In genomic region chr4:159384017-159384416, GRCh38 we compare ENCODE assay signal across 24 cellular contexts.
"Had no signal": no experiment of that assay in that cellular context is flagged by ENCODE, and none has a peak within 500 bp of the region (broad histone marks: within the 10 kb centered on the region; RNA-seq: fewer than 3 reads in every experiment).

No MANE protein-coding gene starts in this region.

- H3K4me3 ChIP-seq: colonic mucosa, esophagus muscularis mucosa, lung, mucosa of descending colon, prostate gland, right atrium auricular region, sigmoid colon, spleen, thoracic aorta, tibial nerve, upper lobe of left lung had no signal

- H3K4me3 Mint-ChIP-seq: dendritic cell treated with granulocyte-macrophage colony-stimulating factor and Interleukin-4, amounts not matched to agents 40 ng/mL and 50 ng/mL, for 4 days; memory B cell; mesothelial cell of epicardium; naive B cell; natural killer cell treated with Interleukin-12 subunit alpha and Interleukin-12 subunit beta and Interleukin-15 and Interleukin-18, amount 100 ng/mL, for 72 hours; stimulated activated naive B cell treated with anti-CD40 and anti-IgM and Interleukin-4, amounts not matched to agents 10 μg/mL and 1 μg/mL and 100 μg/mL, for 72 hours; stimulated activated naive CD8-positive, alpha-beta T cell treated with anti-CD3 and anti-CD28 coated beads, Interleukin-15, Interleukin-2, amounts not matched to agents 100 ng/mL and 50 ng/mL, for 24 hours had no signal

- H3K36me3 ChIP-seq: colonic mucosa, esophagus muscularis mucosa, prostate gland, right atrium auricular region, sigmoid colon, spleen, thoracic aorta, tibial nerve, upper lobe of left lung had no signal

- H3K27ac ChIP-seq: colonic mucosa, esophagus muscularis mucosa, foreskin keratinocyte, prostate gland, right atrium auricular region, sigmoid colon, spleen, thoracic aorta, tibial nerve, upper lobe of left lung had no signal

- H3K27me3 ChIP-seq: colonic mucosa, esophagus muscularis mucosa, foreskin keratinocyte, right atrium auricular region, sigmoid colon, spleen, tibial nerve, upper lobe of left lung had no signal

- H3K27ac Mint-ChIP-seq: dendritic cell treated with granulocyte-macrophage colony-stimulating factor and Interleukin-4, amounts not matched to agents 40 ng/mL and 50 ng/mL, for 4 days; memory B cell; mesothelial cell of epicardium; naive B cell; natural killer cell treated with Interleukin-12 subunit alpha and Interleukin-12 subunit beta and Interleukin-15 and Interleukin-18, amount 100 ng/mL, for 72 hours; stimulated activated naive B cell treated with anti-CD40 and anti-IgM and Interleukin-4, amounts not matched to agents 10 μg/mL and 1 μg/mL and 100 μg/mL, for 72 hours; stimulated activated naive CD8-positive, alpha-beta T cell treated with anti-CD3 and anti-CD28 coated beads, Interleukin-15, Interleukin-2, amounts not matched to agents 100 ng/mL and 50 ng/mL, for 24 hours had no signal

- DNase-seq: colonic mucosa; effector CD8-positive, alpha-beta T cell; foreskin keratinocyte; hypothalamus; kidney; mucosa of descending colon; naive B cell; nucleus accumbens; sigmoid colon; spleen; stimulated activated naive B cell treated with anti-CD40 and anti-IgM and Interleukin-4, amounts not matched to agents 10 μg/mL and 1 μg/mL and 100 μg/mL, for 72 hours; upper lobe of left lung had no signal

- H3K9me3 ChIP-seq: colonic mucosa, mucosa of descending colon, prostate gland, sigmoid colon, thoracic aorta, upper lobe of left lung had no signal

- ATAC-seq: foreskin keratinocyte; left lobe of liver; mucosa of descending colon; natural killer cell treated with Interleukin-12 subunit alpha and Interleukin-12 subunit beta and Interleukin-15 and Interleukin-18, amount 100 ng/mL, for 72 hours; stimulated activated naive B cell treated with anti-CD40 and anti-IgM and Interleukin-4, amounts not matched to agents 10 μg/mL and 1 μg/mL and 100 μg/mL, for 72 hours had no signal

- H3K27me3 Mint-ChIP-seq: dendritic cell treated with granulocyte-macrophage colony-stimulating factor and Interleukin-4, amounts not matched to agents 40 ng/mL and 50 ng/mL, for 4 days; stimulated activated naive B cell treated with anti-CD40 and anti-IgM and Interleukin-4, amounts not matched to agents 10 μg/mL and 1 μg/mL and 100 μg/mL, for 72 hours had no signal

- H3K36me3 Mint-ChIP-seq: memory B cell had no signal

- H3K4me1 ChIP-seq: colonic mucosa, esophagus muscularis mucosa, foreskin keratinocyte, prostate gland, right atrium auricular region, sigmoid colon had no signal

- H3K4me1 Mint-ChIP-seq: memory B cell; naive B cell; stimulated activated naive B cell treated with anti-CD40 and anti-IgM and Interleukin-4, amounts not matched to agents 10 μg/mL and 1 μg/mL and 100 μg/mL, for 72 hours had no signal
